Comparison of ENCODE assay signal across 1 cellular context in genomic region chr22:20131856-20132685, GRCh38.
TF ChIP-seq lines count a peak whose summit lies in the region.

No MANE protein-coding gene starts in this region.

TF ChIP-seq in HEK293, 187 proteins besides CTCF, POLR2A, EP300 and RAD21 (continued from another document):
- TF ChIP-seq ZNF580 (tag by site-specific recombination; IDR thresholded peaks at IDR 0.05): no peak
- no peak for TF ChIP-seq ZBTB1 (tag by site-specific recombination; IDR thresholded peaks at IDR 0.05)
- no peak for TF ChIP-seq SALL2 (tag by site-specific recombination; IDR thresholded peaks at IDR 0.05; ENCODE audit: borderline replicate concordance)
- no peak for TF ChIP-seq ZFP41 (tag by site-specific recombination; IDR thresholded peaks at IDR 0.05; ENCODE audit: borderline replicate concordance)
- no peak for TF ChIP-seq ZNF629 (tag by site-specific recombination; IDR thresholded peaks at IDR 0.05)
- no peak for TF ChIP-seq ZNF132 (tag by site-specific recombination; IDR thresholded peaks at IDR 0.05; ENCODE audit: borderline replicate concordance)
- no peak for TF ChIP-seq ZNF670 (tag by site-specific recombination; IDR thresholded peaks at IDR 0.05; ENCODE audit: low read depth)
- TF ChIP-seq ZNF521 (tag by site-specific recombination; IDR thresholded peaks at IDR 0.05): no peak
- no peak for TF ChIP-seq ZNF26 (tag by site-specific recombination; IDR thresholded peaks at IDR 0.05)
- 0 out of 2 replicates have a peak, but pooled peaks have one; percentile 35 for TF ChIP-seq ZNF423 (tag by site-specific recombination; IDR thresholded peaks at IDR 0.05)
- 0 out of 2 replicates have a peak, but pooled peaks have one; percentile 33 for TF ChIP-seq ZXDB (tag by site-specific recombination; IDR thresholded peaks at IDR 0.05)
